In genomic region chr11:45993438-45994064, GRCh38 we compare ENCODE assay signal across 2 cellular contexts.
TF ChIP-seq lines count a peak whose summit lies in the region.

No MANE protein-coding gene starts in this region.

TF ChIP-seq in liver, 16 proteins besides CTCF, POLR2A, EP300 and RAD21 (continued from another document):
- no peak for TF ChIP-seq MAX (IDR thresholded peaks at IDR 0.05)

TF ChIP-seq in HepG2, 621 proteins besides CTCF, POLR2A, EP300 and RAD21 (continued from another document):
- TF ChIP-seq HMGXB3 (CRISPR knock-in tag; IDR thresholded peaks at IDR 0.05; ENCODE audit: borderline replicate concordance) (no peak), ZNF746 (CRISPR knock-in tag; IDR thresholded peaks at IDR 0.05) (no peak), ZNF839 (CRISPR knock-in tag; IDR thresholded peaks at IDR 0.05; ENCODE audit: borderline replicate concordance) (no peak), KLF15 (CRISPR knock-in tag; IDR thresholded peaks at IDR 0.05; ENCODE audit: borderline replicate concordance) (no peak), ZNF160 (CRISPR knock-in tag; IDR thresholded peaks at IDR 0.05) (no peak), ZNF615 (CRISPR knock-in tag; IDR thresholded peaks at IDR 0.05; ENCODE audit: borderline replicate concordance) (no peak), ZNF510 (CRISPR knock-in tag; IDR thresholded peaks at IDR 0.05; ENCODE audit: low read depth) (no peak), DBP (CRISPR knock-in tag; IDR thresholded peaks at IDR 0.05; ENCODE audit: not compliant biosample characterization) (no peak)
